30 cellular contexts compared by ENCODE assay signal in the genomic region with DNA sequence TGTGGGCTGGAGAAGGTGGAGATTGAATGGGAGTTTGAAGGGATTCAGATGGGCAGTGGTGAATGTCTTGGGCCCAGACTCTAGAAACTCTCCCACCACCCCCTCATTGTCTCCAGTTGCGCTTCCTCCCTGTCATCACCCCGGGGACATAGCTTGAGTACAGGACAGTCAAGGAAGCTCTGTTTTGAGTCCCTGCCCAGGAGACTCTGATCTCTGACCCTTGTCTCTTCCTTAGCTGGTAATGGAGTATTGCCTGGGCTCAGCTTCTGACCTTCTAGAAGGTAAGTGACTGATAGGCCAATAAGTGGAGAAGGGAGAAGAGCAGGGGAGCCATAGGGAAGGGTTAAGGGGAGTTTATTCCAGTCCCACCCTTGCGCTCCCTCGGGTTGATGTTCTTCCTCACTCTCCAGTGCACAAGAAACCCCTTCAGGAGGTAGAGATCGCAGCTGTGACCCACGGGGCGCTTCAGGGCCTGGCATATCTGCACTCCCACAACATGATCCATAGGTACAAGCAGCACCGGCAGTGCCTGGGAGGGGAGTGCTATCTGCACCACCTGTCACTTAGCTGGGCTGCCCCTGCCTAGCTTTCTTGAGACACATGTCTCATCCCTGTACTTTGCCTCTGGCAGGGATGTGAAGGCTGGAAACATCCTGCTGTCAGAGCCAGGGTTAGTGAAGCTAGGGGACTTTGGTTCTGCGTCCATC. TPM values are rescaled to one million over a fixed set of nuclear protein-coding genes. Genes with fewer than 3 reads are reported as not detected.
DNase-seq lines count a peak whose midpoint lies in the region; ATAC-seq and TF ChIP-seq lines count a peak whose summit lies in the region.
"Had no signal": no experiment of that assay in that cellular context is flagged by ENCODE, and none has a peak within 500 bp of the region (broad histone marks: within the 10 kb centered on the region; RNA-seq: fewer than 3 reads in every experiment).

No MANE protein-coding gene starts in this region.

- TF ChIP-seq POLR2A in spleen (IDR thresholded peaks at IDR 0.05): no peak

- H3K9me3 ChIP-seq in spleen: no peaks in the 10 kb centered on the region
- H3K9me3 ChIP-seq: BLaER1 treated with 17β-estradiol and CSF1 and Interleukin-3, amounts not matched to agents 10 nM and 100 nM; psoas muscle; sigmoid colon; thyroid gland had no signal

- H3K4me1 ChIP-seq in spleen: peaks cover 25 to 76% (median 51%) of the 10 kb centered on the region in 6 donors

- H3K4me3 Mint-ChIP-seq in CD14-positive monocyte (no peak overlapping the region), endothelial cell (ENCODE audit: unreplicated experiment) (peak overlapping the region; percentile 96)
- H3K4me3 Mint-ChIP-seq: activated CD8-positive, alpha-beta memory T cell treated with anti-CD3 and anti-CD28 coated beads, Interleukin-2, amount 10 ng/mL, durations not matched to agents 7 days and 5 days; activated naive CD4-positive, alpha-beta T cell treated with anti-CD3 and anti-CD28 coated beads for 36 hours; activated T-cell treated with anti-CD3 and anti-CD28 coated beads, Interleukin-2, amount 50 U/mL, for 72 hours; naive B cell had no signal

- H3K9me3 Mint-ChIP-seq in CD14-positive monocyte (peaks cover 0 to 2% (median 0%) of the 10 kb centered on the region in 7 donors), endothelial cell (ENCODE audit: unreplicated experiment) (no peaks in the 10 kb centered on the region)
- H3K9me3 Mint-ChIP-seq: activated naive CD4-positive, alpha-beta T cell treated with anti-CD3 and anti-CD28 coated beads for 36 hours; activated T-cell treated with anti-CD3 and anti-CD28 coated beads, Interleukin-2, amount 50 U/mL, for 72 hours; brain; naive B cell had no signal

- H3K36me3 Mint-ChIP-seq in CD14-positive monocyte (peaks cover 61 to 69% of the 10 kb centered on the region in 2 donors), endothelial cell (ENCODE audit: low read depth, unreplicated experiment) (peaks cover 58% of the 10 kb centered on the region)

- H3K27me3 Mint-ChIP-seq in CD14-positive monocyte (ENCODE audit: low read depth in 3 of 3) (peaks cover 0 to 3% (median 2%) of the 10 kb centered on the region in 3 donors), endothelial cell (ENCODE audit: unreplicated experiment) (peaks cover 26% of the 10 kb centered on the region)
- H3K27me3 Mint-ChIP-seq: activated CD8-positive, alpha-beta memory T cell treated with anti-CD3 and anti-CD28 coated beads, Interleukin-2, amount 10 ng/mL, durations not matched to agents 7 days and 5 days; naive B cell had no signal

- WGBS in spleen, 5 donors: 79 to 93% (median 89%) methylated on average over 7 to 9 of the region's 9 CpGs

- no peak overlapping the region for H3K4me3 ChIP-seq in spleen
- H3K4me3 ChIP-seq: BLaER1 treated with 17β-estradiol and CSF1 and Interleukin-3, amounts not matched to agents 10 nM and 100 nM; sigmoid colon; thyroid gland had no signal

- DNase-seq in CD14-positive monocyte (ENCODE audit: low spot score): no peak
- peak; percentile 5 for DNase-seq in D341Med (ENCODE audit: low spot score)
- DNase-seq in endothelial cell (ENCODE audit: low spot score): no peak
- no peak for DNase-seq in spleen
- no peak for DNase-seq in activated naive CD4-positive, alpha-beta T cell treated with Interleukin-2 at 50 U/mL for 16 hours
- no peak for DNase-seq in SHP77 treated with DMSO at 0.1 percent for 48 hours (lab: John Stamatoyannopoulos, UW)
- DNase-seq: activated CD4-positive, alpha-beta T cell treated with anti-CD3 and anti-CD28 coated beads, Interleukin-2, amount 50 U/mL, for 4 hours; activated CD4-positive, CD25-positive, alpha-beta regulatory T cell; activated CD8-positive, alpha-beta memory T cell treated with anti-CD3 and anti-CD28 coated beads, Interleukin-2, amount 10 ng/mL, durations not matched to agents 7 days and 5 days; activated naive CD4-positive, alpha-beta T cell treated with anti-CD3 and anti-CD28 coated beads for 36 hours; activated T-cell treated with anti-CD3 and anti-CD28 coated beads, Interleukin-2, amount 50 U/mL, for 72 hours; effector CD4-positive, alpha-beta T cell; glutamatergic neuron; GOT3; KBM-7; midbrain; naive B cell; NCI-H1092 treated with DMSO at 0.1 percent for 48 hours; NCI-H1694 treated with DMSO at 0.1 percent for 48 hours; NCI-H446; NCI-H748 treated with DMSO at 0.1 percent for 48 hours; psoas muscle; sigmoid colon; stimulated activated CD4-positive, alpha-beta T cell treated with anti-CD3 and anti-CD28 coated beads, Interleukin-15, amount 100 ng/mL, for 24 hours; stimulated activated naive CD4-positive, alpha-beta T cell; T-helper 1 cell; thyroid gland had no signal

- H3K27ac ChIP-seq in spleen: peak overlapping the region in 5 of 8 donors; percentile 95 to 96 (median 96)
- H3K27ac ChIP-seq: BLaER1 treated with 17β-estradiol and CSF1 and Interleukin-3, amounts not matched to agents 10 nM and 100 nM; thyroid gland had no signal

- no peaks in the 10 kb centered on the region for H3K27me3 ChIP-seq in spleen (replicated peaks in 1 of 7)
- H3K27me3 ChIP-seq: BLaER1 treated with 17β-estradiol and CSF1 and Interleukin-3, amounts not matched to agents 10 nM and 100 nM; sigmoid colon; thyroid gland had no signal

- intact Hi-C loops in CD14-positive monocyte (cut with micrococcal nuclease): loop anchor here in 1 of 2 donors (10.0 kb wide), 1 partner anchor 114 kb away; the partner anchor contains the start of gene CDIPT
- intact Hi-C loops in spleen (cut with DNase I; ENCODE audit: low total_unique reads): no loop called here

- peaks cover 6 to 65% (median 63%) of the 10 kb centered on the region in 6 donors for H3K36me3 ChIP-seq in spleen

- peak overlapping the region in 5 of 7 donors; percentile 42 to 76 (median 46) for H3K27ac Mint-ChIP-seq in CD14-positive monocyte
- H3K27ac Mint-ChIP-seq in endothelial cell (ENCODE audit: unreplicated experiment): peak overlapping the region; percentile 99
- H3K27ac Mint-ChIP-seq: activated CD8-positive, alpha-beta memory T cell treated with anti-CD3 and anti-CD28 coated beads, Interleukin-2, amount 10 ng/mL, durations not matched to agents 7 days and 5 days; activated naive CD4-positive, alpha-beta T cell treated with anti-CD3 and anti-CD28 coated beads for 36 hours; activated T-cell treated with anti-CD3 and anti-CD28 coated beads, Interleukin-2, amount 50 U/mL, for 72 hours had no signal

- no peak for ATAC-seq in HG03565 (IDR thresholded peaks at IDR 0.05; ENCODE audit: unreplicated experiment)
- ATAC-seq: activated CD8-positive, alpha-beta memory T cell treated with anti-CD3 and anti-CD28 coated beads, Interleukin-2, amount 10 ng/mL, durations not matched to agents 7 days and 5 days; activated T-cell treated with anti-CD3 and anti-CD28 coated beads, Interleukin-2, amount 50 U/mL, for 72 hours; psoas muscle had no signal

- TF ChIP-seq CTCF in CD14-positive monocyte (IDR thresholded peaks at IDR 0.05) (no peak), endothelial cell (IDR thresholded peaks at IDR 0.05; ENCODE audit: unreplicated experiment) (no peak), spleen (IDR thresholded peaks at IDR 0.05 in 8 of 11, conservative IDR thresholded peaks at IDR 0.05 in 3 of 11) (no peak)

- H3K4me1 Mint-ChIP-seq in CD14-positive monocyte (peaks cover 27% of the 10 kb centered on the region), endothelial cell (ENCODE audit: unreplicated experiment) (peaks cover 72% of the 10 kb centered on the region)

RNA-seq across cellular contexts. Expression of gene TAOK2, which starts 5.0 kb away (rescaled TPM):
- polyA plus RNA-seq in CD14-positive monocyte: 1 to 10 TPM; 1.1 to 2.3 TPM
- total RNA-seq in endothelial cell (ENCODE audit: unreplicated experiment): 178 TPM
- total RNA-seq in spleen: 10 to 100 TPM; 60.0 to 96.5 (median 78.6) TPM
- 10 to 100 TPM; 13.2 to 52.0 (median 18.5) TPM for polyA plus RNA-seq in spleen

RNA-seq across cellular contexts. Expression of gene HIRIP3, which starts 16.7 kb away (rescaled TPM):
- polyA plus RNA-seq in CD14-positive monocyte: 1 to 10 TPM; 3.3 to 4.8 TPM
- total RNA-seq in endothelial cell (ENCODE audit: unreplicated experiment): 5.2 TPM
- total RNA-seq in spleen: 10 to 100 TPM in 6 of 7 donors, 1 to 10 TPM in 1; 10.0 to 17.7 (median 13.4) TPM
- polyA plus RNA-seq in spleen: 10 to 100 TPM; 12.5 to 16.1 (median 15.5) TPM

RNA-seq across cellular contexts. Expression of gene TMEM219, which starts 16.8 kb away (rescaled TPM):
- polyA plus RNA-seq in CD14-positive monocyte (100 to 1,000 TPM; 227 to 265 TPM), spleen (100 to 1,000 TPM; 144 to 191 (median 155) TPM)
- total RNA-seq in endothelial cell (ENCODE audit: unreplicated experiment) (217 TPM), spleen (100 to 1,000 TPM in 5 of 7 donors, 10 to 100 TPM in 2; 89.3 to 135 (median 107) TPM)

RNA-seq across cellular contexts. Expression of gene INO80E, which starts 17.3 kb away (rescaled TPM):
- 1 to 10 TPM; 2.8 to 3.5 TPM for polyA plus RNA-seq in CD14-positive monocyte
- total RNA-seq in endothelial cell (ENCODE audit: unreplicated experiment): 94.4 TPM
- 10 to 100 TPM; 62.6 to 89.5 (median 72.6) TPM for total RNA-seq in spleen
- 10 to 100 TPM; 47.9 to 93.3 (median 57.1) TPM for polyA plus RNA-seq in spleen

RNA-seq across cellular contexts. Expression of gene DOC2A, which starts 32.1 kb away (rescaled TPM):
- under 1 TPM; 0.23 to 0.66 TPM for polyA plus RNA-seq in CD14-positive monocyte
- total RNA-seq in endothelial cell (ENCODE audit: unreplicated experiment): 7.4 TPM
- 1 to 10 TPM in 6 of 7 donors, under 1 TPM in 1; 0.74 to 4.2 (median 2.5) TPM for total RNA-seq in spleen
- 1 to 10 TPM; 2.0 to 4.8 (median 2.3) TPM for polyA plus RNA-seq in spleen
